8 cellular contexts compared by ENCODE assay signal in the genomic region with DNA sequence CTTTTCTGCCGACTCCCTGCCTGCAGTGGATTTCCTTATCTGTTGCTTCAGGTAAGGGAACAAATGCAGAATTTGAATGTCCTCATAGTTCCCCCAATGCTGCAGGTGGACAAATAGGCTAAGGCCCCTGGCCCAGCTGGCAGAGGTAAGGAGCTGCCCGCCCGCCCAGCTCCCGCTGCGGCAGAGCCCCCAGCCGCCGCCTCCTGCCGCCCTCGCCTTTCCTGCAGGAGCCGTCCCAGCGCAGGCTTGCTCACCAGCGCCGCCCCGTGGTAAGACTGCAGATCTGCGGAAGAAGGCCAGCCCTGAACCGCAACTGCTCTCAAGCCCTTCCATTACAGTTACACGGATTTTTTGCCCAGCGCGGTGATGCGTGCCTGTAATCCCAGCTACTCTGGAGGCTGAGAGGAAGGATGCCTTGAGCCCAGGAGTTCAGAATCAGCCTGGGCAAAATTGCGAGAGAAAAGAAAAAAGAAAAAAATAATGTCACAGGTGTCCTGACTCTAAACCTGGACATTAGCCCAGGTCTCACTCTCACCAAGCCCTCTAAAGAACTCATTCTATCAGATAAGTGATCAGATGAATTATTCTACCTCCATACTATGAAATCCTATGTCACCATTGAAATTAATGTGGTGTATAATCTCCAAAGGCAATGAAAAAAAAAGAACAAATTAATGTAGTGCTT. TPM values are rescaled to one million over a fixed set of nuclear protein-coding genes. Genes with fewer than 3 reads are reported as not detected.
A peak's percentile ranks its signal among the peaks of the same experiment; 100 is the strongest.
DNase-seq lines count a peak whose midpoint lies in the region; ATAC-seq and TF ChIP-seq lines count a peak whose summit lies in the region.

No MANE protein-coding gene starts in this region.

- no CpG with 5 or more reads among the region's 21 CpGs for WGBS in neuronal stem cell (ENCODE audit: extremely low coverage in 2 of 2, insufficient read length in 2 of 2, insufficient replicate concordance in 1 of 2), 2 donors

- H2AK5ac ChIP-seq in neuronal stem cell (ENCODE audit: low read depth, low read length), result no peak overlapping the region

- peak overlapping the region; percentile 1 for H3K4me3 ChIP-seq in fibroblast of villous mesenchyme (ENCODE audit: low read depth, low read length)
- no peak overlapping the region for H3K4me3 ChIP-seq in neuronal stem cell (ENCODE audit: low read length in 2 of 2)

- TF ChIP-seq CTCF in fibroblast of villous mesenchyme (IDR thresholded peaks at IDR 0.05; ENCODE audit: insufficient read depth, low read depth, low read length), result peak; percentile 96

- H3K27me3 ChIP-seq in neuronal stem cell (ENCODE audit: control insufficient read depth in 3 of 3, insufficient read depth in 3 of 3, low read depth in 1 of 3, low read length in 3 of 3), result no peaks in the 10 kb centered on the region

- intact Hi-C loops in activated T-helper 2 cell treated with anti-CD3 and anti-CD28 coated beads, Interferon-gamma antibody, Interleukin-2, Interleukin-4, amounts not matched to agents 10 μg/mL and 5 μg/mL and 100 μg/mL, durations not matched to agents 14 hours and 24 hours and 36 hours (cut with micrococcal nuclease), result loop anchor here (5.0 kb wide), 1 partner anchor 93 kb away; no protein-coding TSS in a partner anchor

- no peak overlapping the region for H3K27ac Mint-ChIP-seq in activated T-helper 2 cell treated with anti-CD3 and anti-CD28 coated beads, Interferon-gamma antibody, Interleukin-2, Interleukin-4, amounts not matched to agents 10 μg/mL and 5 μg/mL and 100 μg/mL, durations not matched to agents 14 hours and 24 hours and 36 hours

- no peak overlapping the region for H2BK120ac ChIP-seq in neuronal stem cell (ENCODE audit: low read depth, low read length)

- no peaks in the 10 kb centered on the region for H3K36me3 Mint-ChIP-seq in activated T-helper 2 cell treated with anti-CD3 and anti-CD28 coated beads, Interferon-gamma antibody, Interleukin-2, Interleukin-4, amounts not matched to agents 10 μg/mL and 5 μg/mL and 100 μg/mL, durations not matched to agents 14 hours and 24 hours and 36 hours (ENCODE audit: low read depth)

- peaks cover 13% of the 10 kb centered on the region for H3K27me3 Mint-ChIP-seq in activated T-helper 2 cell treated with anti-CD3 and anti-CD28 coated beads, Interferon-gamma antibody, Interleukin-2, Interleukin-4, amounts not matched to agents 10 μg/mL and 5 μg/mL and 100 μg/mL, durations not matched to agents 14 hours and 24 hours and 36 hours (ENCODE audit: low read depth)

- no peak overlapping the region for H3K9ac ChIP-seq in neuronal stem cell (ENCODE audit: low read depth, low read length, poor library complexity)

- no peaks in the 10 kb centered on the region for H3K36me3 ChIP-seq in neuronal stem cell (replicated peaks in 1 of 2; ENCODE audit: control insufficient read depth in 2 of 2, insufficient read depth in 2 of 2, low read length in 2 of 2)

- H3K14ac ChIP-seq in neuronal stem cell (ENCODE audit: low read length), result no peak overlapping the region

- peaks cover 26 to 48% of the 10 kb centered on the region in 2 donors for H3K4me1 ChIP-seq in neuronal stem cell (ENCODE audit: control insufficient read depth in 2 of 2, insufficient read depth in 1 of 2, low read depth in 1 of 2, low read length in 2 of 2)

- no peak overlapping the region for H3K4me3 Mint-ChIP-seq in activated T-helper 2 cell treated with anti-CD3 and anti-CD28 coated beads, Interferon-gamma antibody, Interleukin-2, Interleukin-4, amounts not matched to agents 10 μg/mL and 5 μg/mL and 100 μg/mL, durations not matched to agents 14 hours and 24 hours and 36 hours (ENCODE audit: low read depth)

- no peaks in the 10 kb centered on the region for H3K9me3 Mint-ChIP-seq in activated T-helper 2 cell treated with anti-CD3 and anti-CD28 coated beads, Interferon-gamma antibody, Interleukin-2, Interleukin-4, amounts not matched to agents 10 μg/mL and 5 μg/mL and 100 μg/mL, durations not matched to agents 14 hours and 24 hours and 36 hours

- no peaks in the 10 kb centered on the region for H3K9me3 ChIP-seq in neuronal stem cell (replicated peaks in 1 of 2; ENCODE audit: control insufficient read depth in 2 of 2, insufficient read depth in 1 of 2, low read depth in 1 of 2, low read length in 2 of 2)

- H3K4me2 ChIP-seq in neuronal stem cell (ENCODE audit: insufficient read depth, low read length, poor library complexity, severe bottlenecking), result no peak overlapping the region

- no peak for ATAC-seq in GM19397 (IDR thresholded peaks at IDR 0.05; ENCODE audit: unreplicated experiment)

- H2BK12ac ChIP-seq in neuronal stem cell (ENCODE audit: low read length), result no peak overlapping the region

- no peak overlapping the region for H4K91ac ChIP-seq in neuronal stem cell (ENCODE audit: low read depth, low read length, poor library complexity)

- no peak overlapping the region for H3K23ac ChIP-seq in neuronal stem cell (ENCODE audit: low read depth, low read length, poor library complexity)

- no peak overlapping the region for H2BK5ac ChIP-seq in neuronal stem cell (ENCODE audit: low read length)

- H3K4me1 Mint-ChIP-seq in activated T-helper 2 cell treated with anti-CD3 and anti-CD28 coated beads, Interferon-gamma antibody, Interleukin-2, Interleukin-4, amounts not matched to agents 10 μg/mL and 5 μg/mL and 100 μg/mL, durations not matched to agents 14 hours and 24 hours and 36 hours (ENCODE audit: low read depth), result peaks cover 10% of the 10 kb centered on the region

- no peak overlapping the region for H4K8ac ChIP-seq in neuronal stem cell (ENCODE audit: low read depth, low read length)

- H2AFZ ChIP-seq in neuronal stem cell (ENCODE audit: low read length), result peak overlapping the region; percentile 57

- peak; percentile 41 for DNase-seq in DMS153 treated with DMSO at 0.1 percent for 48 hours (lab: John Stamatoyannopoulos, UW; ENCODE audit: unreplicated experiment)
- peak; percentile 57 for DNase-seq in HT1080 (ENCODE audit: low read depth)
- peak; percentile 44 for DNase-seq in RPMI7951 (ENCODE audit: low read depth)
- DNase-seq in activated T-helper 2 cell treated with anti-CD3 and anti-CD28 coated beads, Interferon-gamma antibody, Interleukin-2, Interleukin-4, amounts not matched to agents 10 μg/mL and 5 μg/mL and 100 μg/mL, durations not matched to agents 14 hours and 24 hours and 36 hours (ENCODE audit: low spot score), result peak; percentile 67
- peak; percentile 67 for DNase-seq in fibroblast of villous mesenchyme (ENCODE audit: low read depth)
- DNase-seq in neuronal stem cell (ENCODE audit: low spot score), result peak; percentile 75
- peak in 47 of 49 donors; percentile 12 to 83 (median 66) for DNase-seq in substantia nigra (lab: John Stamatoyannopoulos, UW)

- H3K4ac ChIP-seq in neuronal stem cell (ENCODE audit: low read length), result no peak overlapping the region

- no peak overlapping the region for H3K18ac ChIP-seq in neuronal stem cell (ENCODE audit: low read length)

- no peaks in the 10 kb centered on the region for H3K79me1 ChIP-seq in neuronal stem cell (ENCODE audit: low read depth, low read length)

- no peak overlapping the region for H2BK15ac ChIP-seq in neuronal stem cell (ENCODE audit: low read length)

- no peak overlapping the region for H3K27ac ChIP-seq in neuronal stem cell (replicated peaks; ENCODE audit: low read length)
- no peak overlapping the region for H3K27ac ChIP-seq in substantia nigra (ENCODE audit: low read depth, low read length, poor library complexity, severe bottlenecking)

RNA-seq across cellular contexts. Expression of a gene that starts 51.2 kb away (rescaled TPM):
- 0.60 TPM in 1 of 2 replicates, not detected in the other for total RNA-seq in HT1080 (2014; rRNA removed; shearing (Covaris generic))
- polyA plus RNA-seq in HT1080 (2015; cell fraction: cytosol; rRNA removed), result 0.09 TPM in 1 of 2 replicates, not detected in the other
- 0.16 and 0.27 TPM in 2 replicates for polyA plus RNA-seq in HT1080 (2015; cell fraction: nucleus; rRNA removed)
- 0.29 TPM in 1 of 2 replicates, not detected in the other for total RNA-seq in RPMI7951 (2014; rRNA removed; shearing (Covaris generic))
- 0.23 TPM in 2 replicates for total RNA-seq in activated T-helper 2 cell treated with anti-CD3 and anti-CD28 coated beads, Interferon-gamma antibody, Interleukin-2, Interleukin-4, amounts not matched to agents 10 μg/mL and 5 μg/mL and 100 μg/mL, durations not matched to agents 14 hours and 24 hours and 36 hours
- total RNA-seq in fibroblast of villous mesenchyme, result under 0.01 and 0.32 TPM in 2 replicates
- 10.7 TPM for polyA plus RNA-seq in neuronal stem cell (2013, experiment 1 of 2)
- polyA plus RNA-seq in neuronal stem cell (2013, experiment 2 of 2), result 10.3 TPM
